Comparison of ENCODE assay signal across 8 cellular contexts in genomic region chr11:78420796-78421209, GRCh38.
DNase-seq lines count a peak whose midpoint lies in the region; ATAC-seq and TF ChIP-seq lines count a peak whose summit lies in the region.

No MANE protein-coding gene starts in this region.

- no peaks in the 10 kb centered on the region for H3K9me2 ChIP-seq in MM.1S (replicated peaks; ENCODE audit: insufficient read depth, low read length)

- no peaks in the 10 kb centered on the region for H4K20me1 ChIP-seq in MM.1S (ENCODE audit: insufficient read depth, low read length)

- H2AFZ ChIP-seq in MM.1S (ENCODE audit: low read length) = no peak overlapping the region; the same call in 1 of the 2 replicates

- 0 out of 2 replicates have a peak, but pooled peaks cover 6% of the 10 kb centered on the region for H3K27me3 ChIP-seq in MM.1S (replicated peaks; ENCODE audit: insufficient read depth, low read length)

- H3K4me3 Mint-ChIP-seq in stimulated activated naive B cell treated with anti-CD40 and anti-IgM and Interleukin-4, amounts not matched to agents 10 μg/mL and 1 μg/mL and 100 μg/mL, for 72 hours = peak overlapping the region; percentile 80 to 82

- no peaks in the 10 kb centered on the region for H3K9me3 ChIP-seq in MM.1S (replicated peaks; ENCODE audit: insufficient read depth, low read length)

- H3K4me1 Mint-ChIP-seq in stimulated activated naive B cell treated with anti-CD40 and anti-IgM and Interleukin-4, amounts not matched to agents 10 μg/mL and 1 μg/mL and 100 μg/mL, for 72 hours = peaks cover 52 to 72% of the 10 kb centered on the region in 2 donors

- DNase-seq in DMS79 treated with DMSO at 0.1 percent for 48 hours (lab: John Stamatoyannopoulos, UW) (peak; percentile 93), MM.1S (peak; percentile 65), kidney glomerular epithelial cell (lab: John Stamatoyannopoulos, UW) (peak; percentile 79), NCI-H446 (lab: John Stamatoyannopoulos, UW) (no peak)
- DNase-seq in activated T-cell treated with anti-CD3 and anti-CD28 coated beads, Interleukin-2, amount 50 U/mL, for 48 hours = peak; percentile 71 to 73
- DNase-seq in stimulated activated naive B cell treated with anti-CD40 and anti-IgM and Interleukin-4, amounts not matched to agents 10 μg/mL and 1 μg/mL and 100 μg/mL, for 72 hours = peak; percentile 90

- H3F3A ChIP-seq in MM.1S (ENCODE audit: insufficient read depth, low read length) = peaks cover 40% of the 10 kb centered on the region

- peaks cover 22% of the 10 kb centered on the region for H3K4me1 ChIP-seq in MM.1S (ENCODE audit: low read length)

- H3K4me3 ChIP-seq in MM.1S (ENCODE audit: low read length) = peak overlapping the region; percentile 6

- H3K79me2 ChIP-seq in MM.1S (ENCODE audit: low read length) = peaks cover 5% of the 10 kb centered on the region; the same call in 1 of the 2 replicates

- peak overlapping the region; percentile 44 for H3K9ac ChIP-seq in MM.1S (ENCODE audit: low read length)

- H3K36me3 Mint-ChIP-seq in stimulated activated naive B cell treated with anti-CD40 and anti-IgM and Interleukin-4, amounts not matched to agents 10 μg/mL and 1 μg/mL and 100 μg/mL, for 72 hours = peaks cover 0 to 9% of the 10 kb centered on the region in 2 donors

- H3K27ac Mint-ChIP-seq in stimulated activated naive B cell treated with anti-CD40 and anti-IgM and Interleukin-4, amounts not matched to agents 10 μg/mL and 1 μg/mL and 100 μg/mL, for 72 hours = peak overlapping the region; percentile 95

- peak overlapping the region; percentile 61 for H3K4me2 ChIP-seq in MM.1S (ENCODE audit: low read depth, low read length)

- H3K27me3 Mint-ChIP-seq in stimulated activated naive B cell treated with anti-CD40 and anti-IgM and Interleukin-4, amounts not matched to agents 10 μg/mL and 1 μg/mL and 100 μg/mL, for 72 hours = no peaks in the 10 kb centered on the region

- no peaks in the 10 kb centered on the region for H3K9me3 Mint-ChIP-seq in stimulated activated naive B cell treated with anti-CD40 and anti-IgM and Interleukin-4, amounts not matched to agents 10 μg/mL and 1 μg/mL and 100 μg/mL, for 72 hours

- peak overlapping the region; percentile 87 for H3K27ac ChIP-seq in MM.1S (ENCODE audit: low read length)

- ATAC-seq in stimulated activated naive B cell treated with anti-CD40 and anti-IgM and Interleukin-4, amounts not matched to agents 10 μg/mL and 1 μg/mL and 100 μg/mL, for 72 hours (replicated peaks) = peak; percentile 70 to 73
- no peak for ATAC-seq in HG03045 (IDR thresholded peaks at IDR 0.05; ENCODE audit: unreplicated experiment)
- ATAC-seq in GM19455 (IDR thresholded peaks at IDR 0.05; ENCODE audit: unreplicated experiment) = no peak

- no peak for TF ChIP-seq CTCF in MM.1S (IDR thresholded peaks at IDR 0.05; ENCODE audit: low read length)

- no peaks in the 10 kb centered on the region for H3K36me3 ChIP-seq in MM.1S (replicated peaks; ENCODE audit: insufficient read depth, low read length)

Comparison
In these comparisons a context has a peak if more than half of its experiments do, and no peak if none do; other contexts are left out.
1. DNase-seq: peak in DMS79 treated with DMSO at 0.1 percent for 48 hours (single experiment), MM.1S (single experiment), activated T-cell treated with anti-CD3 and anti-CD28 coated beads, Interleukin-2, amount 50 U/mL, for 48 hours (2 of 2), kidney glomerular epithelial cell (single experiment) and stimulated activated naive B cell treated with anti-CD40 and anti-IgM and Interleukin-4, amounts not matched to agents 10 μg/mL and 1 μg/mL and 100 μg/mL, for 72 hours (single experiment); none in NCI-H446 (0 of 2).
2. ATAC-seq: peak in stimulated activated naive B cell treated with anti-CD40 and anti-IgM and Interleukin-4, amounts not matched to agents 10 μg/mL and 1 μg/mL and 100 μg/mL, for 72 hours (2 of 2); none in HG03045 (single experiment) and GM19455 (single experiment).